Comparison of ENCODE assay signal across 18 cellular contexts in genomic region chr4:4585012-4585670, GRCh38. TPM values are rescaled to one million over a fixed set of nuclear protein-coding genes. Genes with fewer than 3 reads are reported as not detected.
DNase-seq lines count a peak whose midpoint lies in the region; ATAC-seq and TF ChIP-seq lines count a peak whose summit lies in the region.
"Had no signal": no experiment of that assay in that cellular context is flagged by ENCODE, and none has a peak within 500 bp of the region (broad histone marks: within the 10 kb centered on the region; RNA-seq: fewer than 3 reads in every experiment).

No MANE protein-coding gene starts in this region.

- peak overlapping the region; percentile 41 for H3K4me2 ChIP-seq in skeletal muscle satellite cell (ENCODE audit: low read length)

- H3K9ac ChIP-seq in skeletal muscle satellite cell (ENCODE audit: low read depth, low read length): peak overlapping the region; percentile 26

- H3K36me3 ChIP-seq in skeletal muscle satellite cell (ENCODE audit: insufficient read depth, low read length): no peaks in the 10 kb centered on the region
- H3K36me3 ChIP-seq: ascending aorta had no signal

- no peaks in the 10 kb centered on the region for H3K9me3 ChIP-seq in skeletal muscle satellite cell (replicated peaks; ENCODE audit: low read length)
- H3K9me3 ChIP-seq: ascending aorta had no signal

- H3K27me3 ChIP-seq in skeletal muscle satellite cell (ENCODE audit: control insufficient read depth, insufficient read depth, low read length): no peaks in the 10 kb centered on the region
- H3K27me3 ChIP-seq: ascending aorta, dorsolateral prefrontal cortex, spleen had no signal

- peak; percentile 75 for DNase-seq in HCEC 1CT
- peak; percentile 70 for DNase-seq in amniotic epithelial cell (ENCODE audit: low read depth)
- DNase-seq in fibroblast of the aortic adventitia (ENCODE audit: low read depth): peak; percentile 92
- no peak for DNase-seq in DMS 273 treated with DMSO at 0.1 percent for 48 hours (lab: John Stamatoyannopoulos, UW)
- DNase-seq in HuH-7.5 (ENCODE audit: low spot score): no peak
- no peak for DNase-seq in stimulated activated CD8-positive, alpha-beta memory T cell treated with anti-CD3 and anti-CD28 coated beads, Interleukin-4, amount 100 ng/mL, for 48 hours
- DNase-seq: activated CD4-positive, CD25-positive, alpha-beta regulatory T cell; CD4-positive, alpha-beta memory T cell; dorsolateral prefrontal cortex; left ventricle myocardium superior; NCI-H446; spleen; stimulated activated naive CD4-positive, alpha-beta T cell; T-helper 17 cell had no signal

- peaks cover 21% of the 10 kb centered on the region for H3K4me1 ChIP-seq in skeletal muscle satellite cell (ENCODE audit: control insufficient read depth, insufficient read depth, low read length)
- H3K4me1 ChIP-seq: ascending aorta, spleen had no signal

- TF ChIP-seq CTCF in fibroblast of the aortic adventitia (IDR thresholded peaks at IDR 0.05; ENCODE audit: insufficient read depth, low read length): no peak

- H3K4me3 ChIP-seq in fibroblast of the aortic adventitia (ENCODE audit: low read depth, low read length) (no peak overlapping the region), skeletal muscle satellite cell (ENCODE audit: low read length) (peak overlapping the region; percentile 3)
- H3K4me3 ChIP-seq: ascending aorta, dorsolateral prefrontal cortex, spleen had no signal

- no peak for ATAC-seq in GM21786 (IDR thresholded peaks at IDR 0.05; ENCODE audit: unreplicated experiment)
- ATAC-seq: esophagus mucosa, left ventricle myocardium superior, T-helper 17 cell had no signal

RNA-seq across cellular contexts. Expression of gene STX18, which starts 43.3 kb away (rescaled TPM):
- total RNA-seq in fibroblast of the aortic adventitia (ENCODE audit: low replicate concordance): 25.6 and 32.2 TPM in 2 replicates
- total RNA-seq in skeletal muscle satellite cell (2012; rRNA removed): 21.0 and 27.6 TPM in 2 replicates

Comparison
In these comparisons a context has a peak if more than half of its experiments do, and no peak if none do; other contexts are left out.
1. DNase-seq: peak in HCEC 1CT (single experiment), amniotic epithelial cell (single experiment) and fibroblast of the aortic adventitia (single experiment); none in DMS 273 treated with DMSO at 0.1 percent for 48 hours (single experiment), HuH-7.5 (single experiment) and stimulated activated CD8-positive, alpha-beta memory T cell treated with anti-CD3 and anti-CD28 coated beads, Interleukin-4, amount 100 ng/mL, for 48 hours (single experiment).